ENCODE assay signal across 1 cellular context in the genomic region with DNA sequence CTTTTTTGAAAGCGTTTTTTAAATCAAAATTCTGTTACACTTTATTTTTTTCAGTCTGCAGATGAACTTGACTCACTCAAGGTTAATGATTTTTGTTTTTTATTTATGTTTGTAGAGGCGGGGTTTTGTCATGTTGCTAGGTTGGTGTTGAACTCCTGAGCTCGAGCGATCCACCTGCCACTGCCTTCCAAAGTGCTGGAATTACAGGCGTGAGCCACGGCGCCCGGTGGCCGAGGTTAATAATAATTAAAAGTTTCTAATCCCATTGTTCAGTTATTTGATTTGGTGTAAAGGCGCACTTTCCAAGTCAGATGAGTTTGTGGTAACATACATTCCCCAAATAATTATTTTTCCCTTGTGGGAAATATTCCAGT.
TF ChIP-seq lines count a peak whose summit lies in the region.

No MANE protein-coding gene starts in this region.

TF ChIP-seq in K562, 482 proteins besides CTCF, POLR2A, EP300 and RAD21 (continued from another document):
- TF ChIP-seq ZBTB40 (IDR thresholded peaks at IDR 0.05) (peak; percentile 43), ZBTB40 (CRISPR knock-in tag; IDR thresholded peaks at IDR 0.05) (no peak), ZNF583 (CRISPR knock-in tag; IDR thresholded peaks at IDR 0.05) (no peak)
